In genomic region chr10:34813626-34814227, GRCh38 we compare ENCODE assay signal across 8 cellular contexts. TPM values are rescaled to one million over a fixed set of nuclear protein-coding genes. Genes with fewer than 3 reads are reported as not detected.
DNase-seq lines count a peak whose midpoint lies in the region; ATAC-seq and TF ChIP-seq lines count a peak whose summit lies in the region.

No MANE protein-coding gene starts in this region.

- TF ChIP-seq CTCF in GM20000 (IDR thresholded peaks at IDR 0.05; ENCODE audit: extremely low read depth, missing control alignments): no peak

- peak overlapping the region; percentile 69 for H2AFZ ChIP-seq in neuron (ENCODE audit: low read depth, low read length)

- peak overlapping the region; percentile 64 for H3K27ac ChIP-seq in SJSA1

- H3K9me3 ChIP-seq in SJSA1 (replicated peaks): no peaks in the 10 kb centered on the region
- H3K9me3 ChIP-seq in neuron (ENCODE audit: low read length): no peaks in the 10 kb centered on the region

- peak overlapping the region; percentile 94 for H3K4me3 ChIP-seq in SJSA1
- H3K4me3 ChIP-seq in neuron (ENCODE audit: low read length): peak overlapping the region; percentile 96

- no peak for ATAC-seq in GM19328 (IDR thresholded peaks at IDR 0.05; ENCODE audit: unreplicated experiment)
- ATAC-seq in HG03520 (IDR thresholded peaks at IDR 0.05; ENCODE audit: unreplicated experiment): no peak

- DNase-seq in GM20000 (ENCODE audit: low spot score) (peak; percentile 19), SJSA1 (ENCODE audit: low read depth in 1 of 2, low spot score in 2 of 2) (peak; percentile 57 to 62), fibroblast of gingiva (ENCODE audit: low read depth) (peak; percentile 17), mesenteric fat pad (ENCODE audit: low spot score) (no peak), NCI-H524 treated with DMSO at 0.1 percent for 48 hours (lab: John Stamatoyannopoulos, UW) (no peak)

- peaks cover 4% of the 10 kb centered on the region for H3K36me3 ChIP-seq in SJSA1
- H3K36me3 ChIP-seq in neuron (ENCODE audit: insufficient read depth, low read length): no peaks in the 10 kb centered on the region

- H3K27me3 ChIP-seq in SJSA1 (replicated peaks) (no peaks in the 10 kb centered on the region), neuron (ENCODE audit: insufficient read depth, low read length) (no peaks in the 10 kb centered on the region)

- H3K4me1 ChIP-seq in SJSA1 (replicated peaks) (peaks cover 32% of the 10 kb centered on the region), neuron (ENCODE audit: insufficient read depth, low read length) (peaks cover 61% of the 10 kb centered on the region)

RNA-seq across cellular contexts. Expression of gene PARD3, which starts 1.4 kb away (rescaled TPM):
- total RNA-seq in SJSA1 (2014; rRNA removed; shearing (Covaris generic)): 52.1 and 54.0 TPM in 2 replicates
- total RNA-seq in mesenteric fat pad: 27.7 TPM

Comparison
In these comparisons a context has a peak if more than half of its experiments do, and no peak if none do; other contexts are left out.
1. DNase-seq: peak in GM20000 (single experiment), SJSA1 (2 of 2) and fibroblast of gingiva (single experiment); none in mesenteric fat pad (single experiment) and NCI-H524 treated with DMSO at 0.1 percent for 48 hours (single experiment).